8 cellular contexts compared by ENCODE assay signal in genomic region chr13:99969368-99969933, GRCh38.
DNase-seq lines count a peak whose midpoint lies in the region; ATAC-seq and TF ChIP-seq lines count a peak whose summit lies in the region.

No MANE protein-coding gene starts in this region.

- TF ChIP-seq CTCF in OCI-LY3 (IDR thresholded peaks at IDR 0.05; ENCODE audit: low read depth, low read length) = no peak
- no peak for TF ChIP-seq CTCF in tibial artery (IDR thresholded peaks at IDR 0.05)

- no peaks in the 10 kb centered on the region for H3K36me3 ChIP-seq in OCI-LY3 (replicated peaks; ENCODE audit: low read depth, low read length)
- peaks cover 23% of the 10 kb centered on the region for H3K36me3 ChIP-seq in neuron (ENCODE audit: insufficient read depth, low read length)
- H3K36me3 ChIP-seq in tibial artery = no peaks in the 10 kb centered on the region

- H3K27ac ChIP-seq in OCI-LY3 (ENCODE audit: low read length) (no peak overlapping the region), cingulate gyrus (ENCODE audit: low read depth, low read length) (peak overlapping the region; percentile 88), tibial artery (no peak overlapping the region)

- H3K79me2 ChIP-seq in OCI-LY3 (ENCODE audit: low read length) = no peaks in the 10 kb centered on the region

- ATAC-seq in HG03354 (IDR thresholded peaks at IDR 0.05; ENCODE audit: poor library complexity, severe bottlenecking, unreplicated experiment) (no peak), GM18873 (IDR thresholded peaks at IDR 0.05; ENCODE audit: low FRiP score, unreplicated experiment) (no peak)

- no peaks in the 10 kb centered on the region for H4K20me1 ChIP-seq in OCI-LY3 (ENCODE audit: insufficient read depth, low read length)

- H3K4me3 ChIP-seq in OCI-LY3 (ENCODE audit: low read length) = peak overlapping the region; percentile 88
- peak overlapping the region; percentile 62 for H3K4me3 ChIP-seq in neuron (ENCODE audit: low read length)
- H3K4me3 ChIP-seq in tibial artery = peak overlapping the region in 1 of 2 donors; percentile 32

- H3K9me3 ChIP-seq in OCI-LY3 (ENCODE audit: insufficient read depth, low read length) = no peaks in the 10 kb centered on the region
- no peaks in the 10 kb centered on the region for H3K9me3 ChIP-seq in neuron (ENCODE audit: low read length)
- H3K9me3 ChIP-seq in tibial artery = no peaks in the 10 kb centered on the region

- H2AFZ ChIP-seq in OCI-LY3 (ENCODE audit: low read depth, low read length) = no peak overlapping the region
- no peak overlapping the region for H2AFZ ChIP-seq in neuron (ENCODE audit: low read depth, low read length)

- peak overlapping the region; percentile 86 for H3K4me2 ChIP-seq in OCI-LY3 (ENCODE audit: low read length)

- no peak overlapping the region for H3K9ac ChIP-seq in OCI-LY3 (ENCODE audit: low read length)

- intact Hi-C loops in tibial artery (cut with DNase I; ENCODE audit: low total_unique reads) = no loop called here

- H3K4me1 ChIP-seq in OCI-LY3 (ENCODE audit: low read length) (peaks cover 6% of the 10 kb centered on the region; the same call in 1 of the 2 replicates), neuron (ENCODE audit: insufficient read depth, low read length) (peaks cover 52% of the 10 kb centered on the region), tibial artery (peaks cover 0 to 44% (median 34%) of the 10 kb centered on the region in 4 donors)

- H3K27me3 ChIP-seq in OCI-LY3 (ENCODE audit: low read depth, low read length) (no peaks in the 10 kb centered on the region), neuron (ENCODE audit: insufficient read depth, low read length) (no peaks in the 10 kb centered on the region), tibial artery (peaks cover 18 to 98% of the 10 kb centered on the region in 2 donors)

- DNase-seq in D341Med (ENCODE audit: low spot score) = peak; percentile 59
- DNase-seq in tibial artery = no peak
- DNase-seq in SIG-M5 treated with dmso at 0.1 percent for 504 hours (lab: John Stamatoyannopoulos, UW; ENCODE audit: unreplicated experiment) = no peak
